8 cellular contexts compared by ENCODE assay signal in the genomic region with DNA sequence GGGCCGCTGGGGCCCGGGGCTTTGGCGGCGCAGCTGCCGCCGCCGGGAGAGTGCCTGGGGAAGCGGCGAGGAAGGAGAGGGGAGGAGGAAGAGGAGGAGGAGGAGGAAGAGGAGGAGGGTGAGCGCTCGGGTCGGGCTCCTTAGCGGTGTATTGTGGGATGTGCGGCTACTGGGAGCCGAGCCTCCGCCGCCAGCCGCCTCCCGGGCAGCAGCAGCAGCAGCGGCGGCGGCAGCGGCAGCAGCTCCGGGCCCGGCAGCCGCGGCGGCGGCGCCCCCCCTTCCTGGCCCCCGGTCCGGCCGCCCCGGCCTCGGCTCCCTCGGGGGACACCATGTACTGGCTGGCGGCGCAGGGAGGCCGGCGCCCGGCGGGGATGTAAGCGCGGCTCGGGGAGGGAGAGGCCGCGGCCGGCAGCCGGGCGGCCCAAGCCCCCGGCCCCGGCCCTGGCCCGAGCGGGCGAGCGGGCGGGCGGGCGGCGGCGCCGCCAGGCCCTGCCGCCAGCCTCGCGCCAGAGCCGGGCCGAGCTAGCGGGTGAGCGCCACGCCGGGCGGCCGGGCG. TPM values are rescaled to one million over a fixed set of nuclear protein-coding genes. Genes with fewer than 3 reads are reported as not detected.
DNase-seq lines count a peak whose midpoint lies in the region; TF ChIP-seq lines count a peak whose summit lies in the region.

SETD1B (plus strand) TSS at position 149 of the 556 bp plus-strand sequence. CDS start 729 bp downstream, outside the sequence.

- H3K27me3 ChIP-seq in Loucy (ENCODE audit: insufficient read depth, low read length, poor library complexity, severe bottlenecking), result peaks cover 6% of the 10 kb centered on the region
- no peaks in the 10 kb centered on the region for H3K27me3 ChIP-seq in duodenal mucosa (ENCODE audit: control insufficient read depth in 1 of 2, insufficient read depth in 2 of 2, low read length in 2 of 2)

- no peak for TF ChIP-seq CTCF in Loucy (conservative IDR thresholded peaks at IDR 0.05; ENCODE audit: low read length)
- no peak for TF ChIP-seq CTCF in lower leg skin (IDR thresholded peaks at IDR 0.05)

- intact Hi-C loops in lower leg skin (cut with DNase I; ENCODE audit: low total_unique reads), result no loop called here

- 0 out of 2 replicates have a peak within 1 kb of the TSS, but pooled peaks have one; percentile 26 for H2AFZ ChIP-seq in Loucy (ENCODE audit: low read length)

- WGBS in lower leg skin, 2 donors, result 0% methylated on average over 31 to 32 of the region's 74 CpGs

- H3K9me2 ChIP-seq in Loucy (replicated peaks; ENCODE audit: low read depth, low read length), result no peaks in the 10 kb centered on the region

- H3K79me2 ChIP-seq in Loucy (ENCODE audit: insufficient read depth, low read length), result peaks cover 85% of the 10 kb centered on the region

- peak within 1 kb of the TSS; percentile 100 for H3K27ac ChIP-seq in duodenal mucosa (ENCODE audit: low read depth, low read length)

- H3K36me3 ChIP-seq in Loucy (ENCODE audit: insufficient read depth, low read length) (no peaks in the 10 kb centered on the region), duodenal mucosa (ENCODE audit: control insufficient read depth in 1 of 2, insufficient read depth in 2 of 2, low read length in 2 of 2) (peaks cover 6 to 15% of the 10 kb centered on the region in 2 donors)

- H3K4me2 ChIP-seq in Loucy (ENCODE audit: low read depth, low read length, poor library complexity, severe bottlenecking), result peak within 1 kb of the TSS; percentile 93

- H3F3A ChIP-seq in Loucy (ENCODE audit: low read depth), result peaks cover 6% of the 10 kb centered on the region; the same call in 1 of the 2 replicates

- H3K9ac ChIP-seq in Loucy (ENCODE audit: low read depth, low read length, poor library complexity, severe bottlenecking) (peak within 1 kb of the TSS; percentile 100), duodenal mucosa (ENCODE audit: low read depth in 1 of 2, low read length in 2 of 2) (peak within 1 kb of the TSS; percentile 85 to 98)

- H3K9me3 ChIP-seq in Loucy (ENCODE audit: insufficient read depth, low read depth, low read length) (no peaks in the 10 kb centered on the region), duodenal mucosa (ENCODE audit: control insufficient read depth in 1 of 2, low read length in 2 of 2) (no peaks in the 10 kb centered on the region)

- H3K4me3 ChIP-seq in Loucy (ENCODE audit: low read length, poor library complexity, severe bottlenecking) (peak within 1 kb of the TSS; percentile 94), duodenal mucosa (ENCODE audit: low read depth in 1 of 2, low read length in 2 of 2) (peak within 1 kb of the TSS; percentile 83 to 87), lower leg skin (ENCODE audit: low read depth, poor library complexity, severe bottlenecking) (peak within 1 kb of the TSS; percentile 52)

- DNase-seq in GF-D8 (lab: John Stamatoyannopoulos, UW) (peak; percentile 42), UCSD-AML1 (lab: John Stamatoyannopoulos, UW; ENCODE audit: unreplicated experiment) (peak; percentile 67), lower leg skin (ENCODE audit: low spot score in 2 of 2) (peak in 1 of 2 donors; percentile 90), cerebellum (ENCODE audit: low spot score) (no peak), pons (ENCODE audit: low spot score) (no peak)
- peak; percentile 37 to 62 (median 48) for DNase-seq in stimulated activated naive CD4-positive, alpha-beta T cell (lab: John Stamatoyannopoulos, UW)

- H3K4me1 ChIP-seq in Loucy (ENCODE audit: insufficient read depth, low read length, poor library complexity, severe bottlenecking), result peaks cover 30% of the 10 kb centered on the region
- peaks cover 26 to 29% of the 10 kb centered on the region in 2 donors for H3K4me1 ChIP-seq in duodenal mucosa (ENCODE audit: control insufficient read depth in 1 of 2, insufficient read depth in 2 of 2, low read length in 2 of 2)

- H4K20me1 ChIP-seq in Loucy (ENCODE audit: insufficient read depth, low read length, poor library complexity, severe bottlenecking), result peaks cover 34% of the 10 kb centered on the region

- no peak for TF ChIP-seq POLR2A in lower leg skin (IDR thresholded peaks at IDR 0.05)

RNA-seq across cellular contexts. Expression of gene SETD1B, which starts in this region (rescaled TPM):
- total RNA-seq in lower leg skin (10 to 100 TPM; 10.1 to 15.0 (median 11.6) TPM), cerebellum (3.8 TPM)

Comparison
In these comparisons a context has a peak if more than half of its experiments do, and no peak if none do; other contexts are left out.
1. DNase-seq: peak in GF-D8 (single experiment), UCSD-AML1 (single experiment) and stimulated activated naive CD4-positive, alpha-beta T cell (6 of 6); none in cerebellum (single experiment) and pons (single experiment).
2. Peak in every context shown above with its lines, with median percentiles within 50 percentile points of each other: H3K4me3 ChIP-seq.